ENCODE assay signal across 6 cellular contexts in genomic region chr10:47744907-47745306, GRCh38. TPM values are rescaled to one million over a fixed set of nuclear protein-coding genes. Genes with fewer than 3 reads are reported as not detected.
"Had no signal": no experiment of that assay in that cellular context is flagged by ENCODE, and none has a peak within 500 bp of the region (broad histone marks: within the 10 kb centered on the region; RNA-seq: fewer than 3 reads in every experiment).

No MANE protein-coding gene starts in this region.

RNA-seq across cellular contexts. Expression of gene SYT15B, which starts 18.5 kb away (rescaled TPM):
- total RNA-seq: myocyte; natural killer cell treated with Interleukin-12 subunit alpha and Interleukin-12 subunit beta and Interleukin-15 and Interleukin-18, amount 100 ng/mL, for 72 hours; pulmonary artery endothelial cell had no signal
- polyA plus RNA-seq: immature natural killer cell; naive thymus-derived CD4-positive, alpha-beta T cell; neural cell had no signal
